ENCODE assay signal across 8 cellular contexts in the genomic region with DNA sequence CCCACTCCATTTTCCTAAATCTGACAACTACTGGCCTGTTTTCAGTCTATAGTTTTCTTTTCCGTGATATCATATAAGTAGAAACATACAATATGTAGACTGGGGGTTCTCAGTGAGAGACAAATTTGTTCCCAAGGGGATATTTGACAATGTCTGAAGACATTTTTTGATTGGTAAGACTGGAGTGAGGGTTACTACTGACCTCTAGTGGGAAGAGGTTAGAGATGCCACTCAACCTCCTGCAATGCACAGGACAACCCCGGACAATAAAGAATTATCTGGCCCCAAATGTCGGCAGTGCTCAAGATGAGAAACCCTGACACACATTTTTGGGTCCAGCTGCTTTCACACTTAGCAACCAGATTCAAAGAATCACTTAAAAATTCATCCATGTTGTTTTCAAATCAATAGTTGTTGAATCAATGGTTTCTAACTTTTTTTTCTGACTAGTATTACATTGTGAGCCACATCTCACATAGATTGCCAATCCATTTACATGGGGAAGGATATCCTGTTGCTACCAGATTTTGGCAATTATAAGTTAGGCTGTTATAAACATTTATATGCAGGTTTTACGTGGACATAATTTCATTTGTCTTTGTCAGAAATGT.
DNase-seq lines count a peak whose midpoint lies in the region; ATAC-seq and TF ChIP-seq lines count a peak whose summit lies in the region.

No MANE protein-coding gene starts in this region.

- no peak overlapping the region for H3K4me3 Mint-ChIP-seq in MCF 10A (ENCODE audit: unreplicated experiment)
- H3K4me3 Mint-ChIP-seq in mesothelial cell of epicardium, result no peak overlapping the region

- in situ Hi-C loops in HAP-1 (cut with MboI; ENCODE audit: low sequenced_read_pairs), result no loop called here

- peaks cover 60% of the 10 kb centered on the region for H3K27me3 Mint-ChIP-seq in MCF 10A (ENCODE audit: insufficient read depth, unreplicated experiment)
- H3K27me3 Mint-ChIP-seq in mesothelial cell of epicardium (ENCODE audit: low read depth), result no peaks in the 10 kb centered on the region

- no TSS peak for BruUV-seq in MCF 10A (replicated peaks; lab: Mats Ljungman, UMichigan)

- no peaks in the 10 kb centered on the region for H3K36me3 Mint-ChIP-seq in MCF 10A (ENCODE audit: insufficient read depth, unreplicated experiment)
- no peaks in the 10 kb centered on the region for H3K36me3 Mint-ChIP-seq in mesothelial cell of epicardium

- H3K36me3 ChIP-seq in HAP-1 (replicated peaks) (no peaks in the 10 kb centered on the region), neuron (ENCODE audit: insufficient read depth, low read length) (no peaks in the 10 kb centered on the region)

- H3K4me1 Mint-ChIP-seq in MCF 10A (ENCODE audit: insufficient read depth, unreplicated experiment) (no peaks in the 10 kb centered on the region), mesothelial cell of epicardium (peaks cover 5% of the 10 kb centered on the region)

- intact Hi-C loops in MCF 10A (cut with micrococcal nuclease), result loop anchor here (1.0 kb wide), 4 partner anchors 94 to 734 kb away; no protein-coding TSS in a partner anchor

- CTCF ChIA-PET in MCF 10A (lab: Yijun Ruan, JAX), result interaction anchor here (0.6 to 1.6 kb wide), 16 partner anchors 8 to 823 kb away, joined by 3 to 9 read pairs (median 4); no protein-coding TSS in a partner anchor

- H3K27me3 ChIP-seq in HAP-1 (ENCODE audit: low read depth), result no peaks in the 10 kb centered on the region
- no peaks in the 10 kb centered on the region for H3K27me3 ChIP-seq in neuron (ENCODE audit: insufficient read depth, low read length)

- H3K9me3 Mint-ChIP-seq in MCF 10A (ENCODE audit: unreplicated experiment), result no peaks in the 10 kb centered on the region
- no peaks in the 10 kb centered on the region for H3K9me3 Mint-ChIP-seq in mesothelial cell of epicardium

- H3K4me1 ChIP-seq in HAP-1 (no peaks in the 10 kb centered on the region), neuron (ENCODE audit: insufficient read depth, low read length) (no peaks in the 10 kb centered on the region)

- no peaks in the 10 kb centered on the region for H3K9me3 ChIP-seq in HAP-1
- no peaks in the 10 kb centered on the region for H3K9me3 ChIP-seq in neuron (ENCODE audit: low read length)

- no peak for ATAC-seq in HG02970 (IDR thresholded peaks at IDR 0.05; ENCODE audit: low FRiP score, unreplicated experiment)

- peak overlapping the region; percentile 61 for H2AFZ ChIP-seq in neuron (ENCODE audit: low read depth, low read length)

- POLR2A ChIA-PET in MCF 10A (lab: Yijun Ruan, JAX), result no interaction called here

- peak; percentile 60 for DNase-seq in ELR (ENCODE audit: low read depth)
- DNase-seq in HAP-1 (ENCODE audit: low spot score in 2 of 2), result peak; percentile 4 to 7
- DNase-seq in NCI-H1417 treated with DMSO at 0.1 percent for 48 hours (lab: John Stamatoyannopoulos, UW), result peak; percentile 8
- DNase-seq in MCF 10A (ENCODE audit: unreplicated experiment), result peak; percentile 55
- DNase-seq in cortex of kidney (lab: John Stamatoyannopoulos, UW), result no peak
- DNase-seq in mesothelial cell of epicardium (ENCODE audit: low spot score in 2 of 2, unreplicated experiment in 2 of 2), result no peak

- peak; percentile 60 for TF ChIP-seq CTCF in MCF 10A (IDR thresholded peaks at IDR 0.05; ENCODE audit: unreplicated experiment)
- no peak for TF ChIP-seq CTCF in mesothelial cell of epicardium (IDR thresholded peaks at IDR 0.05; ENCODE audit: unreplicated experiment)

- H3K4me3 ChIP-seq in HAP-1 (no peak overlapping the region), neuron (ENCODE audit: low read length) (no peak overlapping the region)

- H3K27ac Mint-ChIP-seq in MCF 10A (ENCODE audit: low read depth, unreplicated experiment) (no peak overlapping the region), mesothelial cell of epicardium (no peak overlapping the region)

Comparison
In these comparisons a context has a peak if more than half of its experiments do, and no peak if none do; other contexts are left out.
1. DNase-seq: peak in ELR (single experiment), HAP-1 (2 of 2), NCI-H1417 treated with DMSO at 0.1 percent for 48 hours (single experiment) and MCF 10A (single experiment); none in cortex of kidney (single experiment) and mesothelial cell of epicardium (0 of 2).